14 cellular contexts compared by ENCODE assay signal in genomic region chr17:1471931-1472727, GRCh38.
"Had no signal": no experiment of that assay in that cellular context is flagged by ENCODE, and none has a peak within 500 bp of the region (broad histone marks: within the 10 kb centered on the region; RNA-seq: fewer than 3 reads in every experiment).

No MANE protein-coding gene starts in this region.

- H3K9me3 Mint-ChIP-seq: activated naive CD8-positive, alpha-beta T cell treated with anti-CD3 and anti-CD28 coated beads for 36 hours; T-helper 1 cell treated with Interleukin-12 subunit alpha and Interleukin-12 subunit beta and Interleukin-4 antibody, amounts not matched to agents 30 μg/mL and 1 μg/mL, for 36 hours; type B pancreatic cell had no signal

- H3K27ac ChIP-seq: breast epithelium, foreskin keratinocyte, heart right ventricle, parathyroid adenoma, suprapubic skin had no signal

- H3K27me3 ChIP-seq: breast epithelium, foreskin keratinocyte, heart right ventricle, suprapubic skin had no signal

- H3K4me3 ChIP-seq: breast epithelium, heart right ventricle, suprapubic skin had no signal

- H3K27ac Mint-ChIP-seq: activated naive CD8-positive, alpha-beta T cell treated with anti-CD3 and anti-CD28 coated beads for 36 hours; T-helper 1 cell treated with Interleukin-12 subunit alpha and Interleukin-12 subunit beta and Interleukin-4 antibody, amounts not matched to agents 30 μg/mL and 1 μg/mL, for 36 hours; type B pancreatic cell had no signal

- H3K27me3 Mint-ChIP-seq: activated naive CD8-positive, alpha-beta T cell treated with anti-CD3 and anti-CD28 coated beads for 36 hours; type B pancreatic cell had no signal

- H3K4me3 Mint-ChIP-seq: activated naive CD8-positive, alpha-beta T cell treated with anti-CD3 and anti-CD28 coated beads for 36 hours; T-helper 1 cell treated with Interleukin-12 subunit alpha and Interleukin-12 subunit beta and Interleukin-4 antibody, amounts not matched to agents 30 μg/mL and 1 μg/mL, for 36 hours; type B pancreatic cell had no signal

- H3K9me3 ChIP-seq: breast epithelium, heart right ventricle, suprapubic skin had no signal

- DNase-seq: activated gamma-delta T cell treated with Interleukin-2 at 50 U/mL for 16 hours; activated naive CD8-positive, alpha-beta T cell treated with anti-CD3 and anti-CD28 coated beads for 36 hours; activated T-cell treated with anti-CD3 and anti-CD28 coated beads, Interleukin-2, amount 50 U/mL, for 48 hours; foreskin keratinocyte; heart right ventricle; left ventricle myocardium superior; mesendoderm; stimulated activated CD4-positive, alpha-beta T cell treated with anti-CD3 and anti-CD28 coated beads, Interleukin-2, amount 100 ng/mL, for 24 hours; stimulated activated naive CD8-positive, alpha-beta T cell treated with anti-CD3 and anti-CD28 coated beads, Interleukin-15, Interleukin-2, amounts not matched to agents 100 U/mL and 50 U/mL, for 24 hours had no signal

- H3K4me1 ChIP-seq: breast epithelium, foreskin keratinocyte, parathyroid adenoma, suprapubic skin had no signal

- H3K9ac ChIP-seq: parathyroid adenoma had no signal
